In the genomic region with DNA sequence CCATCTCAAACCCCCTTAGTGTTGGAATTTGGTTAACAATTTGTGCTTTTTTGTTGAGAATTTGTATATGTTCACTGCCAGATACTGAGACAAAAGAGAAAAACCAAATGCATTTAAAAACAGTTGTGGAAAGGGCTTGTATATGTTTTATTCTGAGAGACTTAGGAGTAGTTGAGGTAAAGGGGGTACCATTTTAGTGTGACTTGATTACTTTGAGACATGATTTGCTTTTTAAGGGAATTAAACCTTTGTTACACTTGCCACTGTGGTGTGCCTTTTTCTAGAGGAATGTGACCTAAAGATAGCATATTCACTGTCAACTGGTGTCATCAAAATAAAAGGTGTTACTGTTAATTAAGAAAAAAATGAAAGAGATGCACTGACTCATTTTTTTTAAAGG, we compare ENCODE assay signal across 19 cellular contexts. TPM values are rescaled to one million over a fixed set of nuclear protein-coding genes. Genes with fewer than 3 reads are reported as not detected.
DNase-seq lines count a peak whose midpoint lies in the region; ATAC-seq, FAIRE-seq and TF ChIP-seq lines count a peak whose summit lies in the region.
"Had no signal": no experiment of that assay in that cellular context is flagged by ENCODE, and none has a peak within 500 bp of the region (broad histone marks: within the 10 kb centered on the region; RNA-seq: fewer than 3 reads in every experiment).

No MANE protein-coding gene starts in this region.

- peaks cover 56% of the 10 kb centered on the region for H3K36me3 Mint-ChIP-seq in endodermal cell (ENCODE audit: low read depth)
- H3K36me3 Mint-ChIP-seq in activated naive CD4-positive, alpha-beta T cell treated with anti-CD3 and anti-CD28 coated beads, Interleukin-2, amount 10 ng/mL, durations not matched to agents 7 days and 5 days = no peaks in the 10 kb centered on the region

- H2BK120ac ChIP-seq in neuronal stem cell (ENCODE audit: low read depth, low read length) = no peak overlapping the region

- H3K9me2 ChIP-seq in GM23248 (ENCODE audit: insufficient read depth) (no peaks in the 10 kb centered on the region), OCI-LY7 (ENCODE audit: insufficient read depth, low read length) (no peaks in the 10 kb centered on the region)

- H2AFZ ChIP-seq in GM23248 = no peak overlapping the region
- no peak overlapping the region for H2AFZ ChIP-seq in OCI-LY7 (ENCODE audit: low read length)
- H2AFZ ChIP-seq in neuronal stem cell (ENCODE audit: low read length) = no peak overlapping the region

- peak overlapping the region; percentile 73 for H3K4me3 ChIP-seq in GM23248
- peak overlapping the region; percentile 83 for H3K4me3 ChIP-seq in OCI-LY7 (ENCODE audit: low read depth, low read length, poor library complexity, severe bottlenecking)
- H3K4me3 ChIP-seq in endodermal cell (ENCODE audit: low read length) = peak overlapping the region; percentile 99
- H3K4me3 ChIP-seq in neuronal stem cell (ENCODE audit: low read length in 2 of 2) = peak overlapping the region in 1 of 2 donors; percentile 98
- no peak overlapping the region for H3K4me3 ChIP-seq in small intestine (ENCODE audit: low read depth in 1 of 2, low read length in 2 of 2)
- H3K4me3 ChIP-seq: colonic mucosa, heart left ventricle, mucosa of descending colon had no signal

- H3K27ac ChIP-seq in GM23248 (peak overlapping the region; percentile 46), OCI-LY7 (ENCODE audit: low read depth, low read length, poor library complexity, severe bottlenecking) (no peak overlapping the region), endodermal cell (ENCODE audit: low read depth, low read length) (no peak overlapping the region), neuronal stem cell (replicated peaks; ENCODE audit: low read length) (no peak overlapping the region), small intestine (ENCODE audit: low read depth in 1 of 2, low read length in 1 of 2) (no peak overlapping the region)
- H3K27ac ChIP-seq: colonic mucosa, heart left ventricle had no signal

- H2BK12ac ChIP-seq in neuronal stem cell (ENCODE audit: low read length) = no peak overlapping the region

- no peaks in the 10 kb centered on the region for H3K36me3 ChIP-seq in GM23248 (ENCODE audit: low read depth)
- peaks cover 41% of the 10 kb centered on the region for H3K36me3 ChIP-seq in OCI-LY7 (ENCODE audit: insufficient read depth, low read length)
- H3K36me3 ChIP-seq in endodermal cell (ENCODE audit: control insufficient read depth, insufficient read depth, low read length) = peaks cover 43% of the 10 kb centered on the region
- peaks cover 10 to 60% of the 10 kb centered on the region in 2 donors for H3K36me3 ChIP-seq in neuronal stem cell (replicated peaks in 1 of 2; ENCODE audit: control insufficient read depth in 2 of 2, insufficient read depth in 2 of 2, low read length in 2 of 2)
- H3K36me3 ChIP-seq in small intestine (ENCODE audit: control insufficient read depth in 2 of 2, insufficient read depth in 2 of 2, low read length in 2 of 2) = no peaks in the 10 kb centered on the region
- H3K36me3 ChIP-seq: colonic mucosa, heart left ventricle had no signal

- H3K27me3 ChIP-seq in GM23248 (replicated peaks; ENCODE audit: insufficient read depth) = peaks cover 44% of the 10 kb centered on the region
- H3K27me3 ChIP-seq in endodermal cell (ENCODE audit: control insufficient read depth, insufficient read depth, low read length, poor library complexity, severe bottlenecking) = no peaks in the 10 kb centered on the region
- H3K27me3 ChIP-seq in neuronal stem cell (ENCODE audit: control insufficient read depth in 3 of 3, insufficient read depth in 3 of 3, low read depth in 1 of 3, low read length in 3 of 3) = no peaks in the 10 kb centered on the region
- H3K27me3 ChIP-seq in small intestine (ENCODE audit: control insufficient read depth in 2 of 2, insufficient read depth in 2 of 2, low read length in 2 of 2) = peaks cover 11 to 47% of the 10 kb centered on the region in 2 donors

- H3K4me1 ChIP-seq in GM23248 (ENCODE audit: insufficient read depth) (0 out of 2 replicates have a peak, but pooled peaks cover 12% of the 10 kb centered on the region), OCI-LY7 (ENCODE audit: insufficient read depth, low read length, poor library complexity, severe bottlenecking) (peaks cover 29% of the 10 kb centered on the region), endodermal cell (ENCODE audit: control insufficient read depth, insufficient read depth, low read length) (peaks cover 11% of the 10 kb centered on the region), neuronal stem cell (ENCODE audit: control insufficient read depth in 2 of 2, insufficient read depth in 1 of 2, low read depth in 1 of 2, low read length in 2 of 2) (peaks cover 12 to 17% of the 10 kb centered on the region in 2 donors), small intestine (ENCODE audit: control insufficient read depth in 2 of 2, insufficient read depth in 1 of 2, low read depth in 1 of 2, low read length in 1 of 2) (peaks cover 0 to 3% of the 10 kb centered on the region in 2 donors)

- no peak overlapping the region for H3K14ac ChIP-seq in neuronal stem cell (ENCODE audit: low read length)

- H3K79me1 ChIP-seq in neuronal stem cell (ENCODE audit: low read depth, low read length) = no peaks in the 10 kb centered on the region

- no peak overlapping the region for H3K4ac ChIP-seq in neuronal stem cell (ENCODE audit: low read length)

- no peak for FAIRE-seq in small intestine (lab: Jason Lieb, UNC)
- FAIRE-seq: GM19239 had no signal

- H4K91ac ChIP-seq in neuronal stem cell (ENCODE audit: low read depth, low read length, poor library complexity) = no peak overlapping the region

- H3K23ac ChIP-seq in neuronal stem cell (ENCODE audit: low read depth, low read length, poor library complexity) = no peak overlapping the region

- POLR2A ChIA-PET in OCI-LY7 (lab: Charles Lee) = no interaction called here

- DNase-seq in GM23248 (no peak), OCI-LY7 (ENCODE audit: low spot score) (no peak), endodermal cell (no peak), neuronal stem cell (ENCODE audit: low spot score) (no peak), small intestine (no peak), MV-4-11 (lab: John Stamatoyannopoulos, UW) (no peak)
- DNase-seq in activated naive CD4-positive, alpha-beta T cell treated with anti-CD3 and anti-CD28 coated beads, Interleukin-2, amount 10 ng/mL, durations not matched to agents 7 days and 5 days = no peak
- DNase-seq: amygdala; colonic mucosa; DMS153; heart left ventricle; mucosa of descending colon; NCI-H187 treated with DMSO at 0.1 percent for 48 hours; NCI-H510A; stimulated activated CD4-positive, alpha-beta T cell treated with anti-CD3 and anti-CD28 coated beads, Interleukin-15, amount 100 ng/mL, for 24 hours had no signal

- no peaks in the 10 kb centered on the region for H3K9me3 ChIP-seq in GM23248 (ENCODE audit: low read depth)
- no peaks in the 10 kb centered on the region for H3K9me3 ChIP-seq in OCI-LY7 (ENCODE audit: low read length)
- H3K9me3 ChIP-seq in endodermal cell (ENCODE audit: control insufficient read depth, low read length) = no peaks in the 10 kb centered on the region
- no peaks in the 10 kb centered on the region for H3K9me3 ChIP-seq in neuronal stem cell (replicated peaks in 1 of 2; ENCODE audit: control insufficient read depth in 2 of 2, insufficient read depth in 1 of 2, low read depth in 1 of 2, low read length in 2 of 2)
- H3K9me3 ChIP-seq in small intestine (ENCODE audit: control insufficient read depth, low read depth) = no peaks in the 10 kb centered on the region
- H3K9me3 ChIP-seq: colonic mucosa, heart left ventricle, mucosa of descending colon had no signal

- CTCF ChIA-PET in OCI-LY7 (lab: Charles Lee; ENCODE audit: unreplicated experiment) = no interaction called here
- CTCF ChIA-PET in activated naive CD4-positive, alpha-beta T cell treated with anti-CD3 and anti-CD28 coated beads, Interleukin-2, amount 10 ng/mL, durations not matched to agents 7 days and 5 days (lab: Charles Lee) = no interaction called here

- H3K9ac ChIP-seq in GM23248 (peak overlapping the region; percentile 84), endodermal cell (ENCODE audit: extremely low read depth, low read length, poor library complexity, severe bottlenecking) (peak overlapping the region; percentile 99), neuronal stem cell (ENCODE audit: low read depth, low read length, poor library complexity) (no peak overlapping the region)

- H3K4me2 ChIP-seq in GM23248 (ENCODE audit: unreplicated experiment) (peak overlapping the region; percentile 81), OCI-LY7 (ENCODE audit: low read length) (peak overlapping the region; percentile 70), neuronal stem cell (ENCODE audit: insufficient read depth, low read length, poor library complexity, severe bottlenecking) (peak overlapping the region; percentile 26)

- H2BK15ac ChIP-seq in neuronal stem cell (ENCODE audit: low read length) = no peak overlapping the region

- no peaks in the 10 kb centered on the region for H4K20me1 ChIP-seq in GM23248 (ENCODE audit: insufficient read depth)
- peaks cover 38% of the 10 kb centered on the region for H4K20me1 ChIP-seq in OCI-LY7 (ENCODE audit: insufficient read depth, low read length)

- ATAC-seq in GM18511 (IDR thresholded peaks at IDR 0.05; ENCODE audit: unreplicated experiment) = no peak
- ATAC-seq: heart left ventricle, mucosa of descending colon had no signal

- H2AK5ac ChIP-seq in neuronal stem cell (ENCODE audit: low read depth, low read length) = no peak overlapping the region

- peaks cover 9% of the 10 kb centered on the region; the same call in 1 of the 2 replicates for H3F3A ChIP-seq in GM23248 (ENCODE audit: insufficient read depth)

- intact Hi-C loops in OCI-LY7 (cut with micrococcal nuclease; ENCODE audit: unreplicated experiment) = no loop called here

- H3K4me1 Mint-ChIP-seq in endodermal cell = peaks cover 52% of the 10 kb centered on the region
- H3K4me1 Mint-ChIP-seq in activated naive CD4-positive, alpha-beta T cell treated with anti-CD3 and anti-CD28 coated beads, Interleukin-2, amount 10 ng/mL, durations not matched to agents 7 days and 5 days = peaks cover 20% of the 10 kb centered on the region

- H3K9me3 Mint-ChIP-seq in endodermal cell = no peaks in the 10 kb centered on the region
- H3K9me3 Mint-ChIP-seq in activated naive CD4-positive, alpha-beta T cell treated with anti-CD3 and anti-CD28 coated beads, Interleukin-2, amount 10 ng/mL, durations not matched to agents 7 days and 5 days = no peaks in the 10 kb centered on the region
- H3K9me3 Mint-ChIP-seq: activated T-helper 2 cell treated with anti-CD3 and anti-CD28 coated beads, Interferon-gamma antibody, Interleukin-2, Interleukin-4, amounts not matched to agents 10 μg/mL and 5 μg/mL and 100 μg/mL, durations not matched to agents 14 hours and 24 hours and 36 hours had no signal

- H3K4me3 Mint-ChIP-seq in endodermal cell = peak overlapping the region; percentile 99
- no peak overlapping the region for H3K4me3 Mint-ChIP-seq in activated naive CD4-positive, alpha-beta T cell treated with anti-CD3 and anti-CD28 coated beads, Interleukin-2, amount 10 ng/mL, durations not matched to agents 7 days and 5 days

- in situ Hi-C loops in GM23248 (cut with MboI) = no loop called here

- H2BK5ac ChIP-seq in neuronal stem cell (ENCODE audit: low read length) = no peak overlapping the region

- no peaks in the 10 kb centered on the region for H3K27me3 Mint-ChIP-seq in endodermal cell (ENCODE audit: insufficient read depth)
- H3K27me3 Mint-ChIP-seq in activated naive CD4-positive, alpha-beta T cell treated with anti-CD3 and anti-CD28 coated beads, Interleukin-2, amount 10 ng/mL, durations not matched to agents 7 days and 5 days = peaks cover 97% of the 10 kb centered on the region

- TF ChIP-seq CTCF in OCI-LY7 (conservative IDR thresholded peaks at IDR 0.05; ENCODE audit: low read length) (no peak), endodermal cell (conservative IDR thresholded peaks at IDR 0.05) (no peak)

- no peak overlapping the region for H4K8ac ChIP-seq in neuronal stem cell (ENCODE audit: low read depth, low read length)

- no peak overlapping the region for H3K18ac ChIP-seq in neuronal stem cell (ENCODE audit: low read length)

- H3K79me2 ChIP-seq in GM23248 (ENCODE audit: insufficient read depth) (peaks cover 88% of the 10 kb centered on the region), OCI-LY7 (ENCODE audit: insufficient read depth, low read depth, low read length) (peaks cover 87% of the 10 kb centered on the region)

- no TSS peak for BruUV-seq in OCI-LY7 (replicated peaks; lab: Mats Ljungman, UMichigan)

- peak overlapping the region; percentile 83 for H3K27ac Mint-ChIP-seq in endodermal cell
- no peak overlapping the region for H3K27ac Mint-ChIP-seq in activated naive CD4-positive, alpha-beta T cell treated with anti-CD3 and anti-CD28 coated beads, Interleukin-2, amount 10 ng/mL, durations not matched to agents 7 days and 5 days
- H3K27ac Mint-ChIP-seq: activated T-helper 2 cell treated with anti-CD3 and anti-CD28 coated beads, Interferon-gamma antibody, Interleukin-2, Interleukin-4, amounts not matched to agents 10 μg/mL and 5 μg/mL and 100 μg/mL, durations not matched to agents 14 hours and 24 hours and 36 hours had no signal

RNA-seq across cellular contexts. Expression of gene IGF2BP1, which starts 4.5 kb away (rescaled TPM):
- 4.3 and 5.7 TPM in 2 replicates for total RNA-seq in GM23248 (2014; rRNA removed; shearing (Covaris generic))
- 5.6 and 8.1 TPM in 2 replicates for polyA plus RNA-seq in GM23248 (2016; fragmentation: Nextera tagmentation; extraction: Ambion mirVana)
- 14.8 and 18.9 TPM in 2 replicates for total RNA-seq in OCI-LY7 (2014; rRNA removed; shearing (Covaris generic))
- total RNA-seq in OCI-LY7 (2022) = 46.4 and 53.8 TPM in 2 replicates
- total RNA-seq in endodermal cell = 100 to 1,000 TPM; 333 to 360 TPM
- polyA plus RNA-seq in endodermal cell (2013, experiment 1 of 2) = 139 TPM
- polyA plus RNA-seq in endodermal cell (2013, experiment 2 of 2) = 139 TPM
- 77.2 TPM for polyA plus RNA-seq in neuronal stem cell (2013, experiment 1 of 2)
- polyA plus RNA-seq in neuronal stem cell (2013, experiment 2 of 2) = 84.4 TPM
- polyA plus RNA-seq in small intestine = under 1 TPM in 2 of 3 donors, not detected in 1; 0.30 to 0.45 TPM
- total RNA-seq: heart left ventricle had no signal

RNA-seq across cellular contexts. Expression of gene GIP, which starts 33.3 kb away (rescaled TPM):
- not detected in 2 replicates for total RNA-seq in GM23248 (2014; rRNA removed; shearing (Covaris generic))
- polyA plus RNA-seq in GM23248 (2016; fragmentation: Nextera tagmentation; extraction: Ambion mirVana) (0.28 TPM in 1 of 2 replicates, not detected in the other), small intestine (100 to 1,000 TPM in 1 of 3 donors, 10 to 100 TPM in 2; 40.0 to 167 (median 65.1) TPM)
- not detected in 2 replicates for total RNA-seq in OCI-LY7 (2014; rRNA removed; shearing (Covaris generic))
- total RNA-seq in OCI-LY7 (2022) (not detected in 2 replicates), endodermal cell (1 to 10 TPM in 1 of 2 donors, not detected in 1; 1.1 TPM)
- polyA plus RNA-seq in endodermal cell (2013, experiment 1 of 2) = not detected
- polyA plus RNA-seq in endodermal cell (2013, experiment 2 of 2) = 0.87 TPM
- polyA plus RNA-seq in neuronal stem cell (2013, experiment 1 of 2) = 0.08 TPM
- 0.11 TPM for polyA plus RNA-seq in neuronal stem cell (2013, experiment 2 of 2)
- total RNA-seq: activated T-helper 2 cell treated with anti-CD3 and anti-CD28 coated beads, Interferon-gamma antibody, Interleukin-2, Interleukin-4, amounts not matched to agents 10 μg/mL and 5 μg/mL and 100 μg/mL, durations not matched to agents 14 hours and 24 hours and 36 hours; colonic mucosa; heart left ventricle; mucosa of descending colon; posterior vena cava had no signal
- polyA plus RNA-seq: heart left ventricle had no signal

RNA-seq across cellular contexts. Expression of gene SNF8, which starts 57.0 kb away (rescaled TPM):
- total RNA-seq in GM23248 (2014; rRNA removed; shearing (Covaris generic)) = 81.6 and 94.9 TPM in 2 replicates
- polyA plus RNA-seq in GM23248 (2016; fragmentation: Nextera tagmentation; extraction: Ambion mirVana) (176 and 179 TPM in 2 replicates), small intestine (100 to 1,000 TPM; 144 to 159 (median 159) TPM)
- total RNA-seq in OCI-LY7 (2014; rRNA removed; shearing (Covaris generic)) = 45.8 and 57.2 TPM in 2 replicates
- total RNA-seq in OCI-LY7 (2022) (73.3 and 92.2 TPM in 2 replicates), endodermal cell (100 to 1,000 TPM; 152 to 175 TPM)
- 107 TPM for polyA plus RNA-seq in endodermal cell (2013, experiment 1 of 2)
- 101 TPM for polyA plus RNA-seq in endodermal cell (2013, experiment 2 of 2)
- 74.0 TPM for polyA plus RNA-seq in neuronal stem cell (2013, experiment 1 of 2)
- 71.0 TPM for polyA plus RNA-seq in neuronal stem cell (2013, experiment 2 of 2)

Comparison
In these comparisons a context has a peak if more than half of its experiments do, and no peak if none do; other contexts are left out.
1. H3K4me2 ChIP-seq: peak in every context shown above with its lines; median percentile 81 in GM23248; 70 in OCI-LY7; 26 in neuronal stem cell.
2. H3K4me3 ChIP-seq: peak in GM23248 (single experiment), OCI-LY7 (single experiment) and endodermal cell (single experiment); none in small intestine (0 of 2).
3. RNA of gene IGF2BP1, which starts 4.5 kb away (total RNA-seq): 333 to 360 TPM in endodermal cell; 14.8 to 53.8 TPM in OCI-LY7 and 4.3 to 5.7 TPM in GM23248; every median in the first group is over 4 times any median in the second.